In genomic region chr7:43692582-43693373, GRCh38 we compare ENCODE assay signal across 16 cellular contexts. TPM values are rescaled to one million over a fixed set of nuclear protein-coding genes. Genes with fewer than 3 reads are reported as not detected.
DNase-seq lines count a peak whose midpoint lies in the region; ATAC-seq and TF ChIP-seq lines count a peak whose summit lies in the region.
"Had no signal": no experiment of that assay in that cellular context is flagged by ENCODE, and none has a peak within 500 bp of the region (broad histone marks: within the 10 kb centered on the region; RNA-seq: fewer than 3 reads in every experiment).

No MANE protein-coding gene starts in this region.

- H3K27me3 ChIP-seq in SU-DHL-6 (ENCODE audit: low read length) (no peaks in the 10 kb centered on the region), mesenchymal stem cell (ENCODE audit: control insufficient read depth in 1 of 2, insufficient read depth in 1 of 2, low read length in 2 of 2) (no peaks in the 10 kb centered on the region), left lung (no peaks in the 10 kb centered on the region)
- H3K27me3 ChIP-seq: BLaER1 treated with 17β-estradiol and CSF1 and Interleukin-3, amounts not matched to agents 10 nM and 100 nM; esophagus muscularis mucosa; thyroid gland had no signal

- H3K36me3 ChIP-seq in SU-DHL-6 (ENCODE audit: low read length) (peaks cover 8% of the 10 kb centered on the region; the same call in 1 of the 2 replicates), mesenchymal stem cell (ENCODE audit: control insufficient read depth in 1 of 2, insufficient read depth in 2 of 2, low read depth in 1 of 2, low read length in 2 of 2) (no peaks in the 10 kb centered on the region), left lung (no peaks in the 10 kb centered on the region)
- H3K36me3 ChIP-seq: esophagus muscularis mucosa, thyroid gland had no signal

- H3K14ac ChIP-seq in mesenchymal stem cell (ENCODE audit: low read length in 2 of 2) = no peak overlapping the region

- H3K23ac ChIP-seq in mesenchymal stem cell (ENCODE audit: low read length in 2 of 2) = no peak overlapping the region

- peak overlapping the region; percentile 1 for H2BK120ac ChIP-seq in mesenchymal stem cell (ENCODE audit: low read depth, low read length)

- no peaks in the 10 kb centered on the region for H3K9me2 ChIP-seq in SU-DHL-6 (replicated peaks; ENCODE audit: insufficient read depth, low read length)

- 72% methylated on average over 2 of the region's 2 CpGs for WGBS in mesenchymal stem cell

- no peak overlapping the region for H2BK15ac ChIP-seq in mesenchymal stem cell (ENCODE audit: low read depth, poor library complexity, severe bottlenecking)

- H2BK12ac ChIP-seq in mesenchymal stem cell (ENCODE audit: low read length in 2 of 2) = no peak overlapping the region

- no peak overlapping the region for H3K4me3 Mint-ChIP-seq in chondrocyte (ENCODE audit: unreplicated experiment)
- H3K4me3 Mint-ChIP-seq: activated CD8-positive, alpha-beta T cell treated with anti-CD3 and anti-CD28 coated beads, Interleukin-2, amount 10 ng/mL, durations not matched to agents 7 days and 5 days had no signal

- H3K18ac ChIP-seq in mesenchymal stem cell (ENCODE audit: low read depth in 1 of 2, low read length in 2 of 2) = peak overlapping the region in 1 of 2 experiments; percentile 56

- H3K36me3 Mint-ChIP-seq in chondrocyte (ENCODE audit: low read depth) = no peaks in the 10 kb centered on the region

- TF ChIP-seq CTCF in SU-DHL-6 (IDR thresholded peaks at IDR 0.05; ENCODE audit: insufficient read depth, low read length, poor library complexity, severe bottlenecking) = no peak
- TF ChIP-seq CTCF in chondrocyte (IDR thresholded peaks at IDR 0.05) = no peak
- TF ChIP-seq CTCF in left lung (IDR thresholded peaks at IDR 0.05) = no peak

- no peak overlapping the region for H3K4me3 ChIP-seq in SU-DHL-6 (ENCODE audit: insufficient read depth, low read length, poor library complexity, severe bottlenecking)
- peak overlapping the region in 1 of 2 experiments; percentile 8 for H3K4me3 ChIP-seq in mesenchymal stem cell (ENCODE audit: insufficient read depth in 1 of 2, low read depth in 1 of 2, low read length in 2 of 2)
- no peak overlapping the region for H3K4me3 ChIP-seq in left lung
- H3K4me3 ChIP-seq: BLaER1 treated with 17β-estradiol and CSF1 and Interleukin-3, amounts not matched to agents 10 nM and 100 nM; esophagus muscularis mucosa; lung; thyroid gland had no signal

- H4K8ac ChIP-seq in mesenchymal stem cell (ENCODE audit: low read length) = no peak overlapping the region

- H3K4me1 Mint-ChIP-seq in chondrocyte (ENCODE audit: low read depth) = peaks cover 20% of the 10 kb centered on the region

- H3K4me2 ChIP-seq in SU-DHL-6 (ENCODE audit: low read depth, low read length, poor library complexity, severe bottlenecking) (no peak overlapping the region), mesenchymal stem cell (ENCODE audit: low read length, poor library complexity, severe bottlenecking) (no peak overlapping the region)
- H3K4me2 ChIP-seq: BLaER1 treated with 17β-estradiol and CSF1 and Interleukin-3, amounts not matched to agents 10 nM and 100 nM had no signal

- H3K9ac ChIP-seq in SU-DHL-6 (ENCODE audit: low read length) (no peak overlapping the region; the same call in 1 of the 2 replicates), mesenchymal stem cell (ENCODE audit: low read length) (peak overlapping the region; percentile 18)
- H3K9ac ChIP-seq: BLaER1 treated with 17β-estradiol and CSF1 and Interleukin-3, amounts not matched to agents 10 nM and 100 nM had no signal

- peaks cover 9% of the 10 kb centered on the region for H3K4me1 ChIP-seq in mesenchymal stem cell (ENCODE audit: control insufficient read depth, insufficient read depth, low read depth, low read length)
- peaks cover 0 to under 1% of the 10 kb centered on the region in 2 donors for H3K4me1 ChIP-seq in left lung
- H3K4me1 ChIP-seq: thyroid gland had no signal

- H2AK5ac ChIP-seq in mesenchymal stem cell (ENCODE audit: low read length, severe bottlenecking) = peak overlapping the region; percentile 3

- intact Hi-C loops in left lung (cut with DNase I) = no loop called here

- H2BK5ac ChIP-seq in mesenchymal stem cell (ENCODE audit: low read depth, low read length, poor library complexity, severe bottlenecking) = no peak overlapping the region

- DNase-seq in EH (ENCODE audit: low read depth) (peak; percentile 37), LHCN-M2 (ENCODE audit: low read depth) (peak; percentile 46), mesenchymal stem cell (no peak), chondrocyte (ENCODE audit: low spot score) (no peak), OCI-M2 (lab: John Stamatoyannopoulos, UW; ENCODE audit: unreplicated experiment) (no peak), NCI-H1436 (lab: John Stamatoyannopoulos, UW) (no peak), left lung (no peak)
- DNase-seq: activated CD8-positive, alpha-beta T cell treated with anti-CD3 and anti-CD28 coated beads, Interleukin-2, amount 10 ng/mL, durations not matched to agents 7 days and 5 days; head of caudate nucleus; naive thymus-derived CD4-positive, alpha-beta T cell; NCI-H146; thyroid gland had no signal

- H3F3A ChIP-seq in SU-DHL-6 (ENCODE audit: insufficient read depth) = peaks cover 24% of the 10 kb centered on the region; the same call in 1 of the 2 replicates

- H2AFZ ChIP-seq in SU-DHL-6 (ENCODE audit: low read depth, low read length, severe bottlenecking) = no peak overlapping the region
- no peak overlapping the region for H2AFZ ChIP-seq in mesenchymal stem cell (ENCODE audit: low read depth, low read length)

- no peak for ATAC-seq in left lung
- ATAC-seq: activated CD8-positive, alpha-beta T cell treated with anti-CD3 and anti-CD28 coated beads, Interleukin-2, amount 10 ng/mL, durations not matched to agents 7 days and 5 days; naive thymus-derived CD4-positive, alpha-beta T cell had no signal

- H3K79me2 ChIP-seq in SU-DHL-6 (ENCODE audit: insufficient read depth, low read length) = peaks cover 97% of the 10 kb centered on the region

- no peak overlapping the region for H3K4ac ChIP-seq in mesenchymal stem cell (ENCODE audit: low read depth in 1 of 2, low read length in 2 of 2)

- no peaks in the 10 kb centered on the region for H3K27me3 Mint-ChIP-seq in chondrocyte (ENCODE audit: low read depth)
- H3K27me3 Mint-ChIP-seq: naive thymus-derived CD4-positive, alpha-beta T cell had no signal

- peaks cover 21% of the 10 kb centered on the region for H3K79me1 ChIP-seq in mesenchymal stem cell (replicated peaks; ENCODE audit: low read length, poor library complexity, severe bottlenecking)

- peaks cover 3% of the 10 kb centered on the region; the same call in 1 of the 2 replicates for H3K9me3 ChIP-seq in SU-DHL-6 (ENCODE audit: insufficient read depth, low read length)
- no peaks in the 10 kb centered on the region for H3K9me3 ChIP-seq in mesenchymal stem cell (ENCODE audit: control insufficient read depth, low read length)
- no peaks in the 10 kb centered on the region for H3K9me3 ChIP-seq in left lung
- H3K9me3 ChIP-seq: esophagus muscularis mucosa, thyroid gland had no signal

- H3K27ac Mint-ChIP-seq in chondrocyte (ENCODE audit: unreplicated experiment) = no peak overlapping the region
- H3K27ac Mint-ChIP-seq: activated CD8-positive, alpha-beta T cell treated with anti-CD3 and anti-CD28 coated beads, Interleukin-2, amount 10 ng/mL, durations not matched to agents 7 days and 5 days had no signal

- H3K9me3 Mint-ChIP-seq in chondrocyte (ENCODE audit: low read depth) = no peaks in the 10 kb centered on the region

- no peaks in the 10 kb centered on the region for H4K20me1 ChIP-seq in SU-DHL-6 (ENCODE audit: low read depth, low read length)

- no peak overlapping the region for H4K91ac ChIP-seq in mesenchymal stem cell (ENCODE audit: low read length)

- peak overlapping the region; percentile 61 for H3K27ac ChIP-seq in SU-DHL-6 (ENCODE audit: low read depth, low read length)
- H3K27ac ChIP-seq in mesenchymal stem cell (ENCODE audit: low read length, poor library complexity, severe bottlenecking) = no peak overlapping the region
- H3K27ac ChIP-seq in left lung = no peak overlapping the region
- H3K27ac ChIP-seq: BLaER1 treated with 17β-estradiol and CSF1 and Interleukin-3, amounts not matched to agents 10 nM and 100 nM; esophagus muscularis mucosa; thyroid gland had no signal

RNA-seq across cellular contexts. Expression of gene COA1, which starts 36.5 kb away (rescaled TPM):
- total RNA-seq in LHCN-M2 (2014; rRNA removed) (68.2 and 74.1 TPM in 2 replicates), chondrocyte (31.4 to 36.6 TPM (median 33.5 TPM) in 3 replicates), left lung (10 to 100 TPM; 41.5 to 43.8 TPM)
- 54.8 TPM for polyA plus RNA-seq in LHCN-M2 (2012)
- polyA plus RNA-seq in mesenchymal stem cell (2013, experiment 1 of 2) = 53.6 TPM
- 55.1 TPM for polyA plus RNA-seq in mesenchymal stem cell (2013, experiment 2 of 2)

Comparison
In these comparisons a context has a peak if more than half of its experiments do, and no peak if none do; other contexts are left out.
1. DNase-seq: peak in EH (single experiment) and LHCN-M2 (single experiment); none in mesenchymal stem cell (single experiment), chondrocyte (single experiment), OCI-M2 (single experiment), NCI-H1436 (single experiment) and left lung (0 of 2).